Comparison of ENCODE assay signal across 1 cellular context in the genomic region with DNA sequence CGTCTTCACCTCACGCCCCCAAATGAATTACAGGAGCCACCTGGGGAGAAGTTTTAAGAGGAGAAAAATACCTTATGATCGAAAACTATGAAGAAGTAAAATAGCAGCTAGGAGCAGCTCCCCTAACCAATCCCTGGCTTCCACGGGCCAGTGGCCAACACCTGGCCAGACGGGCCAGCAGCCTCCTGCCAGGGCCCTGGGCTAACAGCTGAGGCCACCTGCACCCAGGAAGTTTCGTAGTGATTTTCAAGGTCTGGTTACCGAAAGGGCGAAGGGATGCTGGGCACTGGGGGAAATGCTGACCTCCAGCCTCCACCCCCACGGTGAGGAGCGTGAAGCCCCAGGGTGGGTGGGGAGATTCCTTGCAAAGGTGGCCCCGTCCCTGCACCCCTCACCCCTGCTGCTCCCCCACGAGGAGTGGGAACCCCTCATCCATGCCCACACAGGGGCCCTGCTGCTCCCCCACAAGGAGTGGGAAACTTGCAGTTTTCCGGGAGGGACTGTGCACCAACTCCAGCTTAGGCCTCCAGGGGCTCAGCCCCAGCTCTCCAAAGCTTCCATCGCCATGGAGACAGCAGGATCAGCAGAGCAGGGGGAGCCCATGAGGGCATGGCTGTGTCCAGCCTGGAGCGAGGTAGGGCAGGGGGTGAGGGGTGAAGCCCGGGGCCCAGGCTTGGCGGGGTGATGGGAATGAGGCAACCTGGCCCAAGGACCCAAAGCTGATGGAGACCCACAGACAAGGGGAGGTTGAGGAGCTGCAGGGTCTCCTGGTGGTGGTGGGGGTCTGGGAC.
TF ChIP-seq lines count a peak whose summit lies in the region.

No MANE protein-coding gene starts in this region.

TF ChIP-seq in GM12891, 5 proteins besides CTCF, POLR2A, EP300 and RAD21:
- TF ChIP-seq POLR2AphosphoS5 (IDR thresholded peaks at IDR 0.05; ENCODE audit: low read depth, low read length) = no peak
- TF ChIP-seq SPI1 (IDR thresholded peaks at IDR 0.05; ENCODE audit: low read depth, low read length) = no peak
- no peak for TF ChIP-seq TAF1 (IDR thresholded peaks at IDR 0.05; ENCODE audit: low read depth, low read length)
- no peak for TF ChIP-seq PAX5 (IDR thresholded peaks at IDR 0.05; ENCODE audit: insufficient read depth, low read length, severe bottlenecking)
- TF ChIP-seq POU2F2 (IDR thresholded peaks at IDR 0.05; ENCODE audit: low read depth, low read length) = no peak
